Comparison of ENCODE assay signal across 1 cellular context in genomic region chr1:150683914-150684313, GRCh38.
TF ChIP-seq lines count a peak whose summit lies in the region.

No MANE protein-coding gene starts in this region.

TF ChIP-seq in GM12878, 131 proteins besides CTCF, POLR2A, EP300 and RAD21:
- TF ChIP-seq POU2F2 (IDR thresholded peaks at IDR 0.05; ENCODE audit: borderline replicate concordance, low read depth, low read length) (peak; percentile 65; the same call in 1 of the 3 replicates), KDM1A (IDR thresholded peaks at IDR 0.05; ENCODE audit: borderline replicate concordance) (no peak), CEBPZ (IDR thresholded peaks at IDR 0.05; ENCODE audit: low read depth, low read length) (no peak), ATF7 (IDR thresholded peaks at IDR 0.05; ENCODE audit: low read depth) (no peak)
